ENCODE assay signal across 28 cellular contexts in the genomic region with DNA sequence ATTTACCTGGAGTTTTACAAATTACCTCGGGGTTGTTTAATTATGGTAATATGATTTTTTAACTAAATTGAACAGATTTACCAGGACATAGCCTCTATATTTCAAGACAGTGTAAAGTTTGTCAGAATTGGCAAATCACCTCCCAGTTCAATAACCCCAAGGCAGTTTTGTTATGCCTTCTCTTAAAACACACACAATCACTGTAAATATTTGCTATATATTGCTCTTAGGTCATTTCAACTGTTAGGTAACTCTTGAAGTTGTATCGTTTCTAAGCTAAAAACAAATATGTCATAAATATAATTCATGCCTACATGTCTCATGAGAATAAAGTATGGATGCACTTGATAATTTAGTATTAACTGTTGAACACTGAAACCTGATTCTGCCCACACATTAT. TPM values are rescaled to one million over a fixed set of nuclear protein-coding genes. Genes with fewer than 3 reads are reported as not detected.
DNase-seq lines count a peak whose midpoint lies in the region; ATAC-seq, FAIRE-seq and TF ChIP-seq lines count a peak whose summit lies in the region.
"Had no signal": no experiment of that assay in that cellular context is flagged by ENCODE, and none has a peak within 500 bp of the region (broad histone marks: within the 10 kb centered on the region; RNA-seq: fewer than 3 reads in every experiment).

No MANE protein-coding gene starts in this region.

- TF ChIP-seq CTCF in A549 (IDR thresholded peaks at IDR 0.05) (no peak), psoas muscle (IDR thresholded peaks at IDR 0.05) (no peak)

- no peak for TF ChIP-seq POLR2A in A549 (IDR thresholded peaks at IDR 0.05; ENCODE audit: low read length)
- TF ChIP-seq POLR2A in GM18505 (IDR thresholded peaks at IDR 0.05; ENCODE audit: borderline replicate concordance, extremely low read depth, insufficient read depth, insufficient read length), result no peak

- H3K4me1 ChIP-seq in A549, result peaks cover 71% of the 10 kb centered on the region
- peaks cover 85% of the 10 kb centered on the region for H3K4me1 ChIP-seq in psoas muscle

- H3K9me3 Mint-ChIP-seq in activated CD4-positive, alpha-beta T cell treated with anti-CD3 and anti-CD28 coated beads for 36 hours (ENCODE audit: low read depth), result peaks cover 2% of the 10 kb centered on the region

- H3K4me1 Mint-ChIP-seq in activated CD4-positive, alpha-beta T cell treated with anti-CD3 and anti-CD28 coated beads for 36 hours, result no peaks in the 10 kb centered on the region

- no peak for DNase-seq in A549 (ENCODE audit: low read depth in 1 of 2, low spot score in 1 of 2)
- peak; percentile 36 for DNase-seq in NCI-H69 (lab: John Stamatoyannopoulos, UW)
- DNase-seq in psoas muscle, result no peak
- DNase-seq in activated CD4-positive, alpha-beta T cell treated with anti-CD3 and anti-CD28 coated beads for 36 hours, result no peak
- DNase-seq: ACHN; BE2C; CD8-positive, alpha-beta memory T cell; DMS 273 treated with DMSO at 0.1 percent for 48 hours; DND-41; H7; Karpas-422; NCI-H1092 treated with DMSO at 0.1 percent for 48 hours; NCI-H1436; NCI-H187; NCI-H2081 treated with DMSO at 0.1 percent for 48 hours; NCI-H2171; NCI-H345; NCI-H510A treated with DMSO at 0.1 percent for 48 hours; SIG-M5; SK-N-SH; SW 1271 had no signal

- POLR2A ChIA-PET in A549 (lab: Yijun Ruan, JAX), result no interaction called here
- POLR2A ChIA-PET in activated CD4-positive, alpha-beta T cell treated with anti-CD3 and anti-CD28 coated beads for 36 hours (lab: Charles Lee), result no interaction called here

- H3K9me3 ChIP-seq in A549 (no peaks in the 10 kb centered on the region), psoas muscle (no peaks in the 10 kb centered on the region)
- H3K9me3 ChIP-seq: SK-N-SH had no signal

- peak overlapping the region; percentile 74 for H3K4me2 ChIP-seq in A549
- H3K4me2 ChIP-seq: SK-N-SH had no signal

- FAIRE-seq in A549 (lab: Jason Lieb, UNC) (no peak), islet of Langerhans (lab: Jason Lieb, UNC) (peak; percentile 56)
- FAIRE-seq: GM12892, GM18507 had no signal

- no peak for TF ChIP-seq RAD21 in A549 (conservative IDR thresholded peaks at IDR 0.05 in 1 of 2, IDR thresholded peaks at IDR 0.05 in 1 of 2)

- no peaks in the 10 kb centered on the region for H3K27me3 ChIP-seq in psoas muscle (ENCODE audit: insufficient read depth in 3 of 3, low read length in 2 of 3)
- H3K27me3 ChIP-seq: BE2C had no signal

- peaks cover 3% of the 10 kb centered on the region for H3K36me3 Mint-ChIP-seq in activated CD4-positive, alpha-beta T cell treated with anti-CD3 and anti-CD28 coated beads for 36 hours (ENCODE audit: low read depth)

- WGBS in A549 (ENCODE audit: missing lambda C conversion rate), result 9% methylated on average over 2 of the region's 2 CpGs
- WGBS in psoas muscle, 3 donors, result 55 to 66% (median 56%) methylated on average over 2 of the region's 2 CpGs

- H3K27ac Mint-ChIP-seq in activated CD4-positive, alpha-beta T cell treated with anti-CD3 and anti-CD28 coated beads for 36 hours, result no peak overlapping the region
- H3K27ac Mint-ChIP-seq: CD14-positive monocyte; CD8-positive, alpha-beta memory T cell had no signal

- no peak for ATAC-seq in A549
- no peak for ATAC-seq in psoas muscle
- ATAC-seq in GM18505 (IDR thresholded peaks at IDR 0.05; ENCODE audit: unreplicated experiment), result no peak
- no peak for ATAC-seq in activated CD4-positive, alpha-beta T cell treated with anti-CD3 and anti-CD28 coated beads for 36 hours
- no peak for ATAC-seq in HG03439 (IDR thresholded peaks at IDR 0.05; ENCODE audit: unreplicated experiment)

- no peaks in the 10 kb centered on the region for H3K36me3 ChIP-seq in psoas muscle (ENCODE audit: insufficient read depth in 1 of 2, low read depth in 1 of 2)
- H3K36me3 ChIP-seq: BE2C had no signal

- CTCF ChIA-PET in A549 (lab: Yijun Ruan, JAX), result no interaction called here
- CTCF ChIA-PET in activated CD4-positive, alpha-beta T cell treated with anti-CD3 and anti-CD28 coated beads for 36 hours (lab: Charles Lee), result no interaction called here

- no peak overlapping the region for H3K27ac ChIP-seq in A549
- H3K27ac ChIP-seq in psoas muscle, result peak overlapping the region; percentile 84
- H3K27ac ChIP-seq: RWPE1 had no signal

- intact Hi-C loops in psoas muscle (cut with DNase I), result no loop called here
- intact Hi-C loops in activated CD4-positive, alpha-beta T cell treated with anti-CD3 and anti-CD28 coated beads for 36 hours (cut with DNase I, micrococcal nuclease), result no loop called here

- H3K4me3 ChIP-seq in A549, result no peak overlapping the region
- H3K4me3 ChIP-seq in psoas muscle, result no peak overlapping the region

- H3K4me3 Mint-ChIP-seq in activated CD4-positive, alpha-beta T cell treated with anti-CD3 and anti-CD28 coated beads for 36 hours, result no peak overlapping the region
- H3K4me3 Mint-ChIP-seq: CD14-positive monocyte; CD8-positive, alpha-beta memory T cell had no signal

- no peaks in the 10 kb centered on the region for H3K27me3 Mint-ChIP-seq in activated CD4-positive, alpha-beta T cell treated with anti-CD3 and anti-CD28 coated beads for 36 hours
- H3K27me3 Mint-ChIP-seq: CD8-positive, alpha-beta memory T cell had no signal

- TF ChIP-seq EP300 in A549 (IDR thresholded peaks at IDR 0.05), result no peak

TF ChIP-seq in A549, 52 proteins besides CTCF, POLR2A, EP300 and RAD21:
- TF ChIP-seq CEBPB (IDR thresholded peaks at IDR 0.05) (peak in 1 of 2 experiments; percentile 39; a peak in 1 of 4 replicates), JUN (IDR thresholded peaks at IDR 0.05) (no peak)

RNA-seq across cellular contexts. Expression of a gene that starts 24.1 kb away (rescaled TPM):
- polyA plus RNA-seq in A549 (2011; rRNA removed), result 199 and 242 TPM in 2 replicates
- polyA plus RNA-seq in A549 (2012; cell fraction: cytosol; rRNA removed), result 49.8 and 61.2 TPM in 2 replicates
- 46.5 and 53.3 TPM in 2 replicates for polyA plus RNA-seq in A549 (2012; cell fraction: nucleus; rRNA removed)
- polyA plus RNA-seq in A549 (2017; fragmentation: RNase III; extraction: RNeasy Plus Mini Kit Qiagen cat#74134 plus additional on column Dnase treatment), result 43.9 to 54.2 TPM (median 48.2 TPM) in 3 replicates
- 282 and 319 TPM in 2 replicates for polyA minus RNA-seq in A549 (2011; rRNA and poly(A)+ RNA removed)
- total RNA-seq in psoas muscle, result 100 to 1,000 TPM; 459 to 840 (median 509) TPM
- polyA plus RNA-seq in psoas muscle, result 100 to 1,000 TPM; 215 to 533 (median 426) TPM
- total RNA-seq in activated CD4-positive, alpha-beta T cell treated with anti-CD3 and anti-CD28 coated beads for 36 hours, result 10 to 100 TPM; 25.9 to 34.3 TPM

Comparison
In these comparisons a context has a peak if more than half of its experiments do, and no peak if none do; other contexts are left out.
1. RNA of a gene that starts 24.1 kb away (total RNA-seq): 459 to 840 TPM in psoas muscle; 25.9 to 34.3 TPM in activated CD4-positive, alpha-beta T cell treated with anti-CD3 and anti-CD28 coated beads for 36 hours; every median in the first group is over 10 times any median in the second.